Comparison of ENCODE assay signal across 9 cellular contexts in genomic region chr2:99559075-99559662, GRCh38.
DNase-seq lines count a peak whose midpoint lies in the region; ATAC-seq, FAIRE-seq and TF ChIP-seq lines count a peak whose summit lies in the region.
"Had no signal": no experiment of that assay in that cellular context is flagged by ENCODE, and none has a peak within 500 bp of the region (broad histone marks: within the 10 kb centered on the region; RNA-seq: fewer than 3 reads in every experiment).

No MANE protein-coding gene starts in this region.

- FAIRE-seq in D721Med (lab: Jason Lieb, UNC) (no peak), H54 (lab: Jason Lieb, UNC) (peak; percentile 90)

- no peak overlapping the region for H3K27ac Mint-ChIP-seq in activated naive CD4-positive, alpha-beta T cell treated with anti-CD3 and anti-CD28 coated beads, Interleukin-2, amount 10 ng/mL, durations not matched to agents 7 days and 5 days
- H3K27ac Mint-ChIP-seq: activated naive CD4-positive, alpha-beta T cell treated with anti-CD3 and anti-CD28 coated beads, Interleukin-2, amount 50 U/mL, for 24 hours had no signal

- H3K36me3 ChIP-seq in upper lobe of left lung: peaks cover 0 to 14% (median 4%) of the 10 kb centered on the region in 4 donors

- H3K9me3 ChIP-seq in upper lobe of left lung: no peaks in the 10 kb centered on the region

- H3K27me3 ChIP-seq in upper lobe of left lung: no peaks in the 10 kb centered on the region

- WGBS in upper lobe of left lung, 2 donors: 4 to 6% methylated on average over 17 of the region's 17 CpGs

- H3K4me1 Mint-ChIP-seq in activated naive CD4-positive, alpha-beta T cell treated with anti-CD3 and anti-CD28 coated beads, Interleukin-2, amount 10 ng/mL, durations not matched to agents 7 days and 5 days: no peaks in the 10 kb centered on the region

- no peaks in the 10 kb centered on the region for H3K36me3 Mint-ChIP-seq in activated naive CD4-positive, alpha-beta T cell treated with anti-CD3 and anti-CD28 coated beads, Interleukin-2, amount 10 ng/mL, durations not matched to agents 7 days and 5 days
- H3K36me3 Mint-ChIP-seq: activated naive CD4-positive, alpha-beta T cell treated with anti-CD3 and anti-CD28 coated beads, Interleukin-2, amount 50 U/mL, for 24 hours had no signal

- no peaks in the 10 kb centered on the region for H3K4me1 ChIP-seq in upper lobe of left lung

- CTCF ChIA-PET in activated naive CD4-positive, alpha-beta T cell treated with anti-CD3 and anti-CD28 coated beads, Interleukin-2, amount 10 ng/mL, durations not matched to agents 7 days and 5 days (lab: Charles Lee): interaction anchor here (0.6 to 4.8 kb wide), 12 partner anchors 8 to 829 kb away, joined by 3 to 52 read pairs (median 4); no protein-coding TSS in a partner anchor

- H3K9me3 Mint-ChIP-seq in activated naive CD4-positive, alpha-beta T cell treated with anti-CD3 and anti-CD28 coated beads, Interleukin-2, amount 10 ng/mL, durations not matched to agents 7 days and 5 days: no peaks in the 10 kb centered on the region
- H3K9me3 Mint-ChIP-seq: activated naive CD4-positive, alpha-beta T cell treated with anti-CD3 and anti-CD28 coated beads, Interleukin-2, amount 50 U/mL, for 24 hours had no signal

- DNase-seq in D721Med (ENCODE audit: insufficient read length, low spot score) (peak; percentile 40), H54 (ENCODE audit: insufficient read length, low spot score) (peak; percentile 66), NCI-H1105 (lab: John Stamatoyannopoulos, UW) (peak; percentile 59), SKM-1 treated with dmso at 0.1 percent for 144 hours (lab: John Stamatoyannopoulos, UW; ENCODE audit: unreplicated experiment) (peak; percentile 72), glomerular visceral epithelial cell (ENCODE audit: extremely low spot score) (peak; percentile 76), pons (ENCODE audit: low spot score) (peak; percentile 63), upper lobe of left lung (peak; percentile 90 to 91)
- peak; percentile 87 for DNase-seq in activated naive CD4-positive, alpha-beta T cell treated with anti-CD3 and anti-CD28 coated beads, Interleukin-2, amount 10 ng/mL, durations not matched to agents 7 days and 5 days

- peak; percentile 92 to 97 for ATAC-seq in upper lobe of left lung (ENCODE audit: low FRiP score in 2 of 2)

- H3K27me3 Mint-ChIP-seq in activated naive CD4-positive, alpha-beta T cell treated with anti-CD3 and anti-CD28 coated beads, Interleukin-2, amount 10 ng/mL, durations not matched to agents 7 days and 5 days: peaks cover 3% of the 10 kb centered on the region
- H3K27me3 Mint-ChIP-seq: activated naive CD4-positive, alpha-beta T cell treated with anti-CD3 and anti-CD28 coated beads, Interleukin-2, amount 50 U/mL, for 24 hours had no signal

- no peak overlapping the region for H3K4me3 Mint-ChIP-seq in activated naive CD4-positive, alpha-beta T cell treated with anti-CD3 and anti-CD28 coated beads, Interleukin-2, amount 10 ng/mL, durations not matched to agents 7 days and 5 days
- H3K4me3 Mint-ChIP-seq: activated naive CD4-positive, alpha-beta T cell treated with anti-CD3 and anti-CD28 coated beads, Interleukin-2, amount 50 U/mL, for 24 hours had no signal

- H3K4me3 ChIP-seq in upper lobe of left lung: no peak overlapping the region

- no peak overlapping the region for H3K27ac ChIP-seq in upper lobe of left lung

- TF ChIP-seq POLR2A in H54 (IDR thresholded peaks at IDR 0.05; ENCODE audit: low read depth, low read length): no peak
- no peak for TF ChIP-seq POLR2A in upper lobe of left lung (IDR thresholded peaks at IDR 0.05)

- TF ChIP-seq CTCF in D721Med (IDR thresholded peaks at IDR 0.05; ENCODE audit: insufficient read depth, missing control alignments): peak; percentile 90
- peak; percentile 94 to 99 (median 96) for TF ChIP-seq CTCF in upper lobe of left lung (IDR thresholded peaks at IDR 0.05)

- TF ChIP-seq EP300 in upper lobe of left lung (IDR thresholded peaks at IDR 0.05): no peak

Comparison
In these comparisons a context has a peak if more than half of its experiments do, and no peak if none do; other contexts are left out.
1. DNase-seq: peak in every context shown above with its lines; median percentile 90 in upper lobe of left lung; 87 in activated naive CD4-positive, alpha-beta T cell treated with anti-CD3 and anti-CD28 coated beads, Interleukin-2, amount 10 ng/mL, durations not matched to agents 7 days and 5 days; 76 in glomerular visceral epithelial cell; 72 in SKM-1 treated with dmso at 0.1 percent for 144 hours; 66 in H54; 63 in pons; 59 in NCI-H1105; 40 in D721Med.